Comparison of ENCODE assay signal across 21 cellular contexts in genomic region chr17:50323060-50323459, GRCh38. TPM values are rescaled to one million over a fixed set of nuclear protein-coding genes. Genes with fewer than 3 reads are reported as not detected.
DNase-seq lines count a peak whose midpoint lies in the region; ATAC-seq, FAIRE-seq and TF ChIP-seq lines count a peak whose summit lies in the region.
"Had no signal": no experiment of that assay in that cellular context is flagged by ENCODE, and none has a peak within 500 bp of the region (broad histone marks: within the 10 kb centered on the region; RNA-seq: fewer than 3 reads in every experiment).

No MANE protein-coding gene starts in this region.

- H3K27ac ChIP-seq in BLaER1 (no peak overlapping the region), K562 (ENCODE audit: extremely low read depth, low read depth, low read length) (no peak overlapping the region), neural progenitor cell (no peak overlapping the region)

- in situ Hi-C loops in K562 (cut with MboI), result no loop called here

- no peak for TF ChIP-seq RAD21 in K562 (CRISPR knock-in tag; conservative IDR thresholded peaks at IDR 0.05 in 1 of 2, IDR thresholded peaks at IDR 0.05 in 1 of 2)

- BruUV-seq in K562 (replicated peaks; lab: Mats Ljungman, UMichigan), result no TSS peak

- no peaks in the 10 kb centered on the region for H3K9me1 ChIP-seq in K562 (ENCODE audit: control insufficient read depth, insufficient read depth, low read length)

- TF ChIP-seq EP300 in K562 (IDR thresholded peaks at IDR 0.05; ENCODE audit: low read length), result no peak

- 5% methylated on average over 5 of the region's 5 CpGs for WGBS in K562 (ENCODE audit: insufficient coverage, low coverage, missing lambda C conversion rate)

- H3K4me2 ChIP-seq in BLaER1, result peak overlapping the region; percentile 26; the same call in 1 of the 2 replicates
- no peak overlapping the region for H3K4me2 ChIP-seq in K562 (ENCODE audit: insufficient read depth, low read length)
- no peak overlapping the region for H3K4me2 ChIP-seq in neural progenitor cell
- H3K4me2 ChIP-seq: GM23338 had no signal

- H3K4me3 ChIP-seq in BLaER1, result no peak overlapping the region
- no peak overlapping the region for H3K4me3 ChIP-seq in K562
- H3K4me3 ChIP-seq in neural progenitor cell, result no peak overlapping the region
- H3K4me3 ChIP-seq: GM23338 had no signal

- H3K79me2 ChIP-seq in K562 (ENCODE audit: control insufficient read depth, insufficient read depth, low read length) (no peaks in the 10 kb centered on the region), neural progenitor cell (ENCODE audit: low read depth) (no peaks in the 10 kb centered on the region)

- TF ChIP-seq CTCF in K562 (IDR thresholded peaks at IDR 0.05 in 2 of 3, conservative IDR thresholded peaks at IDR 0.05 in 1 of 3; ENCODE audit: insufficient read depth in 2 of 3, low read depth in 1 of 3, low read length in 3 of 3) (no peak), mesothelial cell of epicardium (IDR thresholded peaks at IDR 0.05; ENCODE audit: unreplicated experiment) (no peak), neural progenitor cell (IDR thresholded peaks at IDR 0.05) (no peak)

- FAIRE-seq in K562 (lab: Jason Lieb, UNC), result no peak
- FAIRE-seq: A204.1, GM12892, H54 had no signal

- H2AFZ ChIP-seq in K562 (ENCODE audit: low read depth, low read length) (peak overlapping the region; percentile 20; the same call in 1 of the 2 replicates), neural progenitor cell (replicated peaks) (no peak overlapping the region)
- H2AFZ ChIP-seq: GM23338 had no signal

- TF ChIP-seq POLR2A in K562 (conservative IDR thresholded peaks at IDR 0.05), result no peak

- H3K27me3 ChIP-seq in BLaER1, result no peaks in the 10 kb centered on the region
- peaks cover 5% of the 10 kb centered on the region in 2 experiments; a peak in 3 of 5 replicates for H3K27me3 ChIP-seq in K562 (ENCODE audit: control insufficient read depth in 2 of 2, insufficient read depth in 2 of 2, low read length in 2 of 2)
- H3K27me3 ChIP-seq in neural progenitor cell, result no peaks in the 10 kb centered on the region

- peak; percentile 73 for DNase-seq in NCI-H82 (lab: John Stamatoyannopoulos, UW)
- DNase-seq in K562 (ENCODE audit: extremely low read depth in 1 of 4, low spot score in 3 of 4), result no peak
- DNase-seq in mesothelial cell of epicardium (ENCODE audit: low spot score in 2 of 2, unreplicated experiment in 2 of 2), result no peak
- DNase-seq in neural progenitor cell (ENCODE audit: low spot score), result no peak
- no peak for DNase-seq in NCI-H1436 (lab: John Stamatoyannopoulos, UW)
- DNase-seq: AML-193; CD4-positive, alpha-beta memory T cell; DMS153; DMS79; GDM1; IMR-90; KBM-7 had no signal

- H3K36me3 ChIP-seq in BLaER1, result no peaks in the 10 kb centered on the region
- no peaks in the 10 kb centered on the region for H3K36me3 ChIP-seq in K562 (ENCODE audit: control insufficient read depth, insufficient read depth, low read length)
- no peaks in the 10 kb centered on the region for H3K36me3 ChIP-seq in neural progenitor cell

- H3K4me1 ChIP-seq in BLaER1 (peaks cover 29% of the 10 kb centered on the region), K562 (replicated peaks in 1 of 2; ENCODE audit: control insufficient read depth in 2 of 2, insufficient read depth in 2 of 2, low read length in 2 of 2) (no peaks in the 10 kb centered on the region; a peak in 2 of 5 replicates), neural progenitor cell (no peaks in the 10 kb centered on the region)

- H3K27me3 Mint-ChIP-seq in mesothelial cell of epicardium (ENCODE audit: low read depth) (no peaks in the 10 kb centered on the region), neural progenitor cell (ENCODE audit: insufficient read depth, low read depth) (peaks cover 7% of the 10 kb centered on the region)
- H3K27me3 Mint-ChIP-seq in stimulated activated memory B cell treated with anti-CD40 and anti-IgM and Interleukin-4, amounts not matched to agents 10 μg/mL and 1 μg/mL and 100 μg/mL, for 72 hours, result no peaks in the 10 kb centered on the region
- H3K27me3 Mint-ChIP-seq: CD4-positive, alpha-beta memory T cell had no signal

- ATAC-seq in K562 (no peak), HG03432 (IDR thresholded peaks at IDR 0.05; ENCODE audit: unreplicated experiment) (no peak)
- ATAC-seq in stimulated activated memory B cell treated with anti-CD40 and anti-IgM and Interleukin-4, amounts not matched to agents 10 μg/mL and 1 μg/mL and 100 μg/mL, for 72 hours, result no peak
- ATAC-seq: GM23338, HCT116 had no signal

- intact Hi-C loops in K562 (cut with micrococcal nuclease), result no loop called here

- H3K9me3 ChIP-seq in BLaER1 (no peaks in the 10 kb centered on the region), K562 (replicated peaks; ENCODE audit: control insufficient read depth, insufficient read depth, low read depth, low read length) (no peaks in the 10 kb centered on the region), neural progenitor cell (ENCODE audit: low read depth) (no peaks in the 10 kb centered on the region)

- H4K20me1 ChIP-seq in BLaER1 (no peaks in the 10 kb centered on the region), K562 (replicated peaks; ENCODE audit: control insufficient read depth, insufficient read depth, low read length) (no peaks in the 10 kb centered on the region), neural progenitor cell (ENCODE audit: low read depth) (no peaks in the 10 kb centered on the region)

- no peaks in the 10 kb centered on the region for H3F3A ChIP-seq in neural progenitor cell (ENCODE audit: low read depth)

- POLR2A ChIA-PET in K562 (lab: Yijun Ruan, JAX), result interaction anchor here (0.6 to 2.1 kb wide), 3 partner anchors 13 to 54 kb away, joined by 3 to 5 read pairs (median 3); no protein-coding TSS in a partner anchor

- H3K9ac ChIP-seq in BLaER1 (no peak overlapping the region), K562 (ENCODE audit: insufficient read depth in 1 of 2, low read depth in 2 of 2, low read length in 2 of 2) (no peak overlapping the region), neural progenitor cell (no peak overlapping the region)

- H3K4me3 Mint-ChIP-seq in mesothelial cell of epicardium (no peak overlapping the region), neural progenitor cell (no peak overlapping the region)
- H3K4me3 Mint-ChIP-seq in stimulated activated memory B cell treated with anti-CD40 and anti-IgM and Interleukin-4, amounts not matched to agents 10 μg/mL and 1 μg/mL and 100 μg/mL, for 72 hours, result no peak overlapping the region
- H3K4me3 Mint-ChIP-seq: CD14-positive monocyte; CD4-positive, alpha-beta memory T cell; GM23338 had no signal

- CTCF ChIA-PET in K562 (lab: Yijun Ruan, JAX; ENCODE audit: low intra/inter-chr PET ratio), result no interaction called here

- H3K36me3 Mint-ChIP-seq in mesothelial cell of epicardium, result no peaks in the 10 kb centered on the region
- no peaks in the 10 kb centered on the region for H3K36me3 Mint-ChIP-seq in neural progenitor cell
- H3K36me3 Mint-ChIP-seq in stimulated activated memory B cell treated with anti-CD40 and anti-IgM and Interleukin-4, amounts not matched to agents 10 μg/mL and 1 μg/mL and 100 μg/mL, for 72 hours, result no peaks in the 10 kb centered on the region
- H3K36me3 Mint-ChIP-seq: CD14-positive monocyte; CD4-positive, alpha-beta memory T cell had no signal

- no peaks in the 10 kb centered on the region for H3K9me3 Mint-ChIP-seq in mesothelial cell of epicardium
- no peaks in the 10 kb centered on the region for H3K9me3 Mint-ChIP-seq in neural progenitor cell
- H3K9me3 Mint-ChIP-seq in stimulated activated memory B cell treated with anti-CD40 and anti-IgM and Interleukin-4, amounts not matched to agents 10 μg/mL and 1 μg/mL and 100 μg/mL, for 72 hours, result no peaks in the 10 kb centered on the region
- H3K9me3 Mint-ChIP-seq: CD14-positive monocyte, GM23338 had no signal

- H3K4me1 Mint-ChIP-seq in mesothelial cell of epicardium (peaks cover 9% of the 10 kb centered on the region), neural progenitor cell (peaks cover 19% of the 10 kb centered on the region)
- H3K4me1 Mint-ChIP-seq in stimulated activated memory B cell treated with anti-CD40 and anti-IgM and Interleukin-4, amounts not matched to agents 10 μg/mL and 1 μg/mL and 100 μg/mL, for 72 hours, result peaks cover 6% of the 10 kb centered on the region
- H3K4me1 Mint-ChIP-seq: CD14-positive monocyte, GM23338 had no signal

- H3K27ac Mint-ChIP-seq in mesothelial cell of epicardium (peak overlapping the region; percentile 17), neural progenitor cell (no peak overlapping the region)
- no peak overlapping the region for H3K27ac Mint-ChIP-seq in stimulated activated memory B cell treated with anti-CD40 and anti-IgM and Interleukin-4, amounts not matched to agents 10 μg/mL and 1 μg/mL and 100 μg/mL, for 72 hours
- H3K27ac Mint-ChIP-seq: CD14-positive monocyte; CD4-positive, alpha-beta memory T cell; GM23338 had no signal

RNA-seq across cellular contexts. Expression of gene XYLT2, which starts 22.9 kb away (rescaled TPM):
- total RNA-seq in K562 (2011; cell fraction: chromatin; rRNA removed; ENCODE audit: low replicate concordance), result 16.9 and 49.3 TPM in 2 replicates
- 28.8 and 34.7 TPM in 2 replicates for total RNA-seq in K562 (2011; cell fraction: nucleolus; rRNA removed)
- 27.6 and 29.6 TPM in 2 replicates for total RNA-seq in K562 (2011; cell fraction: nucleoplasm; rRNA removed)
- total RNA-seq in K562 (2014; rRNA removed), result 9.1 and 14.0 TPM in 2 replicates
- total RNA-seq in K562 (2014; rRNA removed; fragmentation: Illumina TruSeq; extraction: Trizol), result 2.0 and 2.4 TPM in 2 replicates
- 4.5 and 10.6 TPM in 2 replicates for total RNA-seq in K562 (2015; rRNA removed; fragmentation: Illumina TruSeq; extraction: Trizol)
- 8.9 and 9.5 TPM in 2 replicates for total RNA-seq in K562 (2021)
- 3.8 and 8.4 TPM in 2 replicates for polyA plus RNA-seq in K562 (2011; rRNA removed)
- 7.0 and 11.0 TPM in 2 replicates for polyA plus RNA-seq in K562 (2011; cell fraction: cytosol; rRNA removed)
- 19.7 and 30.0 TPM in 2 replicates for polyA plus RNA-seq in K562 (2011; cell fraction: nucleus; rRNA removed)
- 6.2 and 10.6 TPM in 2 replicates for polyA plus RNA-seq in K562 (2012)
- polyA plus RNA-seq in K562 (2014; fragmentation: Illumina TruSeq; extraction: Trizol), result 4.3 and 6.5 TPM in 2 replicates
- 1 to 10 TPM in 1 of 2 experiments, under 1 TPM in 1; 0.63 to 1.0 TPM for polyA plus RNA-seq in K562 (2014; fragmentation: Nextera tagmentation; extraction: Ambion mirVana)
- 7.3 and 8.0 TPM in 2 replicates for polyA plus RNA-seq in K562 (2014; rRNA removed)
- 6.2 and 7.9 TPM in 2 replicates for polyA minus RNA-seq in K562 (2011; rRNA and poly(A)+ RNA removed)
- polyA minus RNA-seq in K562 (2011; cell fraction: cytosol; rRNA and poly(A)+ RNA removed), result 8.8 and 29.4 TPM in 2 replicates
- 9.4 and 10.1 TPM in 2 replicates for polyA minus RNA-seq in K562 (2011; cell fraction: nucleus; rRNA and poly(A)+ RNA removed)
- 32.3 to 35.3 TPM (median 33.3 TPM) in 3 replicates for total RNA-seq in mesothelial cell of epicardium
- 12.2 and 33.0 TPM in 2 replicates for total RNA-seq in neural progenitor cell (ENCODE audit: low replicate concordance)

RNA-seq across cellular contexts. Expression of gene TMEM92, which starts 48.8 kb away (rescaled TPM):
- 0.62 and 2.3 TPM in 2 replicates for total RNA-seq in K562 (2011; cell fraction: chromatin; rRNA removed; ENCODE audit: low replicate concordance)
- total RNA-seq in K562 (2011; cell fraction: nucleolus; rRNA removed), result 0.79 and 2.2 TPM in 2 replicates
- total RNA-seq in K562 (2011; cell fraction: nucleoplasm; rRNA removed), result 0.44 and 1.2 TPM in 2 replicates
- total RNA-seq in K562 (2014; rRNA removed), result 0.32 TPM in 1 of 2 replicates, not detected in the other
- 0.10 and 0.18 TPM in 2 replicates for total RNA-seq in K562 (2014; rRNA removed; fragmentation: Illumina TruSeq; extraction: Trizol)
- 0.14 and 0.23 TPM in 2 replicates for total RNA-seq in K562 (2015; rRNA removed; fragmentation: Illumina TruSeq; extraction: Trizol)
- 0.40 and 0.47 TPM in 2 replicates for total RNA-seq in K562 (2021)
- 0.22 and 1.1 TPM in 2 replicates for polyA plus RNA-seq in K562 (2011; rRNA removed)
- 1.3 and 3.2 TPM in 2 replicates for polyA plus RNA-seq in K562 (2011; cell fraction: cytosol; rRNA removed)
- 1.1 and 1.2 TPM in 2 replicates for polyA plus RNA-seq in K562 (2011; cell fraction: nucleus; rRNA removed)
- polyA plus RNA-seq in K562 (2012), result 0.73 and 2.3 TPM in 2 replicates
- 2.1 and 2.6 TPM in 2 replicates for polyA plus RNA-seq in K562 (2014; fragmentation: Illumina TruSeq; extraction: Trizol)
- under 1 TPM; 0.59 to 0.81 TPM for polyA plus RNA-seq in K562 (2014; fragmentation: Nextera tagmentation; extraction: Ambion mirVana)
- polyA plus RNA-seq in K562 (2014; rRNA removed), result 0.09 and 0.49 TPM in 2 replicates
- polyA minus RNA-seq in K562 (2011; rRNA and poly(A)+ RNA removed), result 0.32 and 0.60 TPM in 2 replicates
- polyA minus RNA-seq in K562 (2011; cell fraction: cytosol; rRNA and poly(A)+ RNA removed), result 0.64 and 2.3 TPM in 2 replicates
- 1.1 and 3.0 TPM in 2 replicates for polyA minus RNA-seq in K562 (2011; cell fraction: nucleus; rRNA and poly(A)+ RNA removed)
- total RNA-seq in mesothelial cell of epicardium, result 2.7 to 3.9 TPM (median 3.6 TPM) in 3 replicates
- total RNA-seq in neural progenitor cell (ENCODE audit: low replicate concordance), result 1.8 and 4.4 TPM in 2 replicates
- total RNA-seq: CD4-positive, alpha-beta memory T cell had no signal
- polyA plus RNA-seq: CD14-positive monocyte; CD4-positive, alpha-beta memory T cell had no signal

RNA-seq across cellular contexts. Expression of gene MRPL27, which starts 49.9 kb away (rescaled TPM):
- 59.4 and 90.8 TPM in 2 replicates for total RNA-seq in K562 (2011; cell fraction: chromatin; rRNA removed; ENCODE audit: low replicate concordance)
- total RNA-seq in K562 (2011; cell fraction: nucleolus; rRNA removed), result 82.5 and 90.0 TPM in 2 replicates
- 74.9 and 93.1 TPM in 2 replicates for total RNA-seq in K562 (2011; cell fraction: nucleoplasm; rRNA removed)
- total RNA-seq in K562 (2014; rRNA removed) (99.4 and 102 TPM in 2 replicates), K562 (2014; rRNA removed; fragmentation: Illumina TruSeq; extraction: Trizol) (122 and 142 TPM in 2 replicates), K562 (2015; rRNA removed; fragmentation: Illumina TruSeq; extraction: Trizol) (123 and 127 TPM in 2 replicates), K562 (2021) (96.3 and 98.2 TPM in 2 replicates), mesothelial cell of epicardium (55.0 to 57.5 TPM (median 56.0 TPM) in 3 replicates), neural progenitor cell (ENCODE audit: low replicate concordance) (39.1 and 50.4 TPM in 2 replicates)
- polyA plus RNA-seq in K562 (2011; rRNA removed) (127 and 146 TPM in 2 replicates), K562 (2014; fragmentation: Illumina TruSeq; extraction: Trizol) (103 and 105 TPM in 2 replicates), K562 (2014; fragmentation: Nextera tagmentation; extraction: Ambion mirVana) (100 to 1,000 TPM; 388 to 401 TPM), K562 (2014; rRNA removed) (138 and 143 TPM in 2 replicates)
- 138 and 159 TPM in 2 replicates for polyA plus RNA-seq in K562 (2011; cell fraction: cytosol; rRNA removed)
- 67.4 and 86.4 TPM in 2 replicates for polyA plus RNA-seq in K562 (2011; cell fraction: nucleus; rRNA removed)
- polyA plus RNA-seq in K562 (2012), result 72.3 and 119 TPM in 2 replicates
- polyA minus RNA-seq in K562 (2011; rRNA and poly(A)+ RNA removed), result 80.5 and 86.3 TPM in 2 replicates
- polyA minus RNA-seq in K562 (2011; cell fraction: cytosol; rRNA and poly(A)+ RNA removed), result 18.6 and 40.0 TPM in 2 replicates
- 31.5 and 50.3 TPM in 2 replicates for polyA minus RNA-seq in K562 (2011; cell fraction: nucleus; rRNA and poly(A)+ RNA removed)

RNA-seq across cellular contexts. Expression of gene EME1, which starts 50.0 kb away (rescaled TPM):
- 119 and 126 TPM in 2 replicates for total RNA-seq in K562 (2011; cell fraction: chromatin; rRNA removed; ENCODE audit: low replicate concordance)
- total RNA-seq in K562 (2011; cell fraction: nucleolus; rRNA removed), result 73.0 and 74.5 TPM in 2 replicates
- 64.3 and 82.1 TPM in 2 replicates for total RNA-seq in K562 (2011; cell fraction: nucleoplasm; rRNA removed)
- total RNA-seq in K562 (2014; rRNA removed) (18.8 and 28.0 TPM in 2 replicates), K562 (2014; rRNA removed; fragmentation: Illumina TruSeq; extraction: Trizol) (17.6 and 21.4 TPM in 2 replicates), K562 (2015; rRNA removed; fragmentation: Illumina TruSeq; extraction: Trizol) (16.6 and 17.6 TPM in 2 replicates), K562 (2021) (16.8 and 20.1 TPM in 2 replicates), mesothelial cell of epicardium (7.8 to 11.6 TPM (median 10.3 TPM) in 3 replicates), neural progenitor cell (ENCODE audit: low replicate concordance) (26.6 and 31.3 TPM in 2 replicates)
- polyA plus RNA-seq in K562 (2011; rRNA removed) (44.1 and 61.3 TPM in 2 replicates), K562 (2014; fragmentation: Illumina TruSeq; extraction: Trizol) (20.9 and 24.0 TPM in 2 replicates), K562 (2014; fragmentation: Nextera tagmentation; extraction: Ambion mirVana) (10 to 100 TPM; 14.6 to 27.4 TPM), K562 (2014; rRNA removed) (28.7 TPM in 2 replicates)
- polyA plus RNA-seq in K562 (2011; cell fraction: cytosol; rRNA removed), result 15.3 and 28.4 TPM in 2 replicates
- polyA plus RNA-seq in K562 (2011; cell fraction: nucleus; rRNA removed), result 254 and 409 TPM in 2 replicates
- polyA plus RNA-seq in K562 (2012), result 42.1 and 48.1 TPM in 2 replicates
- 24.1 and 34.7 TPM in 2 replicates for polyA minus RNA-seq in K562 (2011; rRNA and poly(A)+ RNA removed)
- 7.2 and 9.6 TPM in 2 replicates for polyA minus RNA-seq in K562 (2011; cell fraction: cytosol; rRNA and poly(A)+ RNA removed)
- 28.1 and 57.5 TPM in 2 replicates for polyA minus RNA-seq in K562 (2011; cell fraction: nucleus; rRNA and poly(A)+ RNA removed)
